ENCODE assay signal across 15 cellular contexts in genomic region chr15:69034352-69034751, GRCh38. TPM values are rescaled to one million over a fixed set of nuclear protein-coding genes. Genes with fewer than 3 reads are reported as not detected.
DNase-seq lines count a peak whose midpoint lies in the region; ATAC-seq and TF ChIP-seq lines count a peak whose summit lies in the region.
"Had no signal": no experiment of that assay in that cellular context is flagged by ENCODE, and none has a peak within 500 bp of the region (broad histone marks: within the 10 kb centered on the region; RNA-seq: fewer than 3 reads in every experiment).

No MANE protein-coding gene starts in this region.

- H3K27me3 ChIP-seq in GM23248 (replicated peaks; ENCODE audit: insufficient read depth), result peaks cover 5% of the 10 kb centered on the region; the same call in 1 of the 2 replicates

- TF ChIP-seq CTCF in AG04449 (IDR thresholded peaks at IDR 0.05; ENCODE audit: insufficient read depth, low read length, missing control alignments) (no peak), foreskin fibroblast (IDR thresholded peaks at IDR 0.05; ENCODE audit: low read depth, low read length) (no peak)

- CTCF ChIA-PET in AG04449 (lab: Yijun Ruan, JAX), result interaction anchor here (0.8 to 1.3 kb wide), 5 partner anchors 11 to 360 kb away, joined by 3 to 7 read pairs (median 4); no protein-coding TSS in a partner anchor

- no peaks in the 10 kb centered on the region for H3K79me2 ChIP-seq in GM23248 (ENCODE audit: insufficient read depth)

- peaks cover 4 to 6% of the 10 kb centered on the region in 2 donors for H3K4me1 Mint-ChIP-seq in immature natural killer cell

- in situ Hi-C loops in GM23248 (cut with MboI), result no loop called here

- POLR2A ChIA-PET in AG04449 (lab: Yijun Ruan, JAX), result interaction anchor here (0.7 to 1.1 kb wide), 4 partner anchors 9 to 621 kb away, joined by 3 to 4 read pairs (median 3); no protein-coding TSS in a partner anchor

- H3K4me1 ChIP-seq in GM23248 (ENCODE audit: insufficient read depth), result peaks cover 13% of the 10 kb centered on the region
- H3K4me1 ChIP-seq: neural progenitor cell had no signal

- H3K9me3 Mint-ChIP-seq in immature natural killer cell, result no peaks in the 10 kb centered on the region
- H3K9me3 Mint-ChIP-seq: activated naive CD4-positive, alpha-beta T cell treated with anti-CD3 and anti-CD28 coated beads for 36 hours; neural progenitor cell had no signal

- no peak overlapping the region for H3K9ac ChIP-seq in GM23248
- H3K9ac ChIP-seq: neural progenitor cell had no signal

- H3K27ac ChIP-seq in GM23248, result peak overlapping the region; percentile 33
- H3K27ac ChIP-seq: neural progenitor cell had no signal

- H3K36me3 Mint-ChIP-seq in immature natural killer cell, result no peaks in the 10 kb centered on the region
- H3K36me3 Mint-ChIP-seq: IgD-negative memory B cell, neural progenitor cell had no signal

- H3K4me3 Mint-ChIP-seq in immature natural killer cell, result no peak overlapping the region
- H3K4me3 Mint-ChIP-seq: activated naive CD4-positive, alpha-beta T cell treated with anti-CD3 and anti-CD28 coated beads for 36 hours; IgD-negative memory B cell; neural progenitor cell had no signal

- H3K36me3 ChIP-seq in GM23248 (ENCODE audit: low read depth), result no peaks in the 10 kb centered on the region
- H3K36me3 ChIP-seq: neural progenitor cell had no signal

- ATAC-seq in SK-N-SH treated with all-trans-retinoic acid at 6 μM for 48 hours, result peak; percentile 15; the same call in 2 of the 3 replicates
- ATAC-seq in GM21390 (IDR thresholded peaks at IDR 0.05; ENCODE audit: unreplicated experiment), result no peak

- H3K4me3 ChIP-seq in AG04449 (ENCODE audit: low read depth, low read length) (no peak overlapping the region), GM23248 (no peak overlapping the region), foreskin fibroblast (ENCODE audit: low read depth in 1 of 2, low read length in 2 of 2) (no peak overlapping the region)
- H3K4me3 ChIP-seq: neural progenitor cell had no signal

- peak overlapping the region; percentile 15 for H3K4me2 ChIP-seq in GM23248 (ENCODE audit: unreplicated experiment)
- H3K4me2 ChIP-seq: neural progenitor cell had no signal

- H2AFZ ChIP-seq in GM23248, result no peak overlapping the region
- H2AFZ ChIP-seq: neural progenitor cell had no signal

- H3K9me3 ChIP-seq in GM23248 (ENCODE audit: low read depth), result no peaks in the 10 kb centered on the region

- no peak overlapping the region for H3K27ac Mint-ChIP-seq in immature natural killer cell
- H3K27ac Mint-ChIP-seq: activated naive CD4-positive, alpha-beta T cell treated with anti-CD3 and anti-CD28 coated beads for 36 hours; IgD-negative memory B cell; neural progenitor cell had no signal

- H3F3A ChIP-seq in GM23248 (ENCODE audit: insufficient read depth), result peaks cover 10% of the 10 kb centered on the region; the same call in 1 of the 2 replicates

- H3K9me2 ChIP-seq in GM23248 (ENCODE audit: insufficient read depth), result no peaks in the 10 kb centered on the region

- peaks cover 3 to 21% (median 5%) of the 10 kb centered on the region in 3 donors for H3K27me3 Mint-ChIP-seq in immature natural killer cell (ENCODE audit: low read depth in 3 of 3)

- no peaks in the 10 kb centered on the region for H4K20me1 ChIP-seq in GM23248 (ENCODE audit: insufficient read depth)

- 1 to 2% methylated on average over 4 of the region's 4 CpGs for WGBS in GM23248 (ENCODE audit: low coverage in 1 of 2, low lambda C conversion rate in 2 of 2, missing lambda C conversion rate in 2 of 2), 2 experiments

- peak; percentile 68 for DNase-seq in AG04449 (ENCODE audit: low read depth, low spot score)
- peak; percentile 92 for DNase-seq in GM23248
- peak; percentile 57 to 70 for DNase-seq in foreskin fibroblast
- DNase-seq in NCI-H1694 treated with DMSO at 0.1 percent for 48 hours (lab: John Stamatoyannopoulos, UW), result no peak
- no peak for DNase-seq in immature natural killer cell
- DNase-seq in inferior parietal cortex (ENCODE audit: extremely low spot score), result no peak
- DNase-seq: activated naive CD4-positive, alpha-beta T cell treated with anti-CD3 and anti-CD28 coated beads for 36 hours; COR-L47; effector CD8-positive, alpha-beta T cell; SHP77 treated with DMSO at 0.1 percent for 48 hours; stimulated activated naive CD4-positive, alpha-beta T cell treated with Interleukin-2 at 50 U/mL for 16 hours had no signal

TF ChIP-seq in SK-N-SH treated with all-trans-retinoic acid at 6 μM for 48 hours, 23 proteins besides CTCF, POLR2A, EP300 and RAD21:
- TF ChIP-seq, protein P1, sequence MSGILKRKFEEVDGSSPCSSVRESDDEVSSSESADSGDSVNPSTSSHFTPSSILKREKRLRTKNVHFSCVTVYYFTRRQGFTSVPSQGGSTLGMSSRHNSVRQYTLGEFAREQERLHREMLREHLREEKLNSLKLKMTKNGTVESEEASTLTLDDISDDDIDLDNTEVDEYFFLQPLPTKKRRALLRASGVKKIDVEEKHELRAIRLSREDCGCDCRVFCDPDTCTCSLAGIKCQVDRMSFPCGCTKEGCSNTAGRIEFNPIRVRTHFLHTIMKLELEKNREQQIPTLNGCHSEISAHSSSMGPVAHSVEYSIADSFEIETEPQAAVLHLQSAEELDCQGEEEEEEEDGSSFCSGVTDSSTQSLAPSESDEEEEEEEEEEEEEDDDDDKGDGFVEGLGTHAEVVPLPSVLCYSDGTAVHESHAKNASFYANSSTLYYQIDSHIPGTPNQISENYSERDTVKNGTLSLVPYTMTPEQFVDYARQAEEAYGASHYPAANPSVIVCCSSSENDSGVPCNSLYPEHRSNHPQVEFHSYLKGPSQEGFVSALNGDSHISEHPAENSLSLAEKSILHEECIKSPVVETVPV (CRISPR knock-in tag; IDR thresholded peaks at IDR 0.05), result no peak

RNA-seq across cellular contexts. Expression of gene NOX5, which starts 19.9 kb away (rescaled TPM):
- 0.11 TPM in 1 of 2 replicates, not detected in the other for total RNA-seq in GM23248 (2014; rRNA removed; shearing (Covaris generic))
- polyA plus RNA-seq in GM23248 (2016; fragmentation: Nextera tagmentation; extraction: Ambion mirVana), result 0.11 TPM in 1 of 2 replicates, not detected in the other
- 1 to 10 TPM in 1 of 3 donors, not detected in 2; 1.1 TPM for polyA plus RNA-seq in immature natural killer cell
- total RNA-seq: activated naive CD4-positive, alpha-beta T cell treated with anti-CD3 and anti-CD28 coated beads for 36 hours had no signal
- polyA plus RNA-seq: IgD-negative memory B cell had no signal

Comparison
In these comparisons a context has a peak if more than half of its experiments do, and no peak if none do; other contexts are left out.
1. DNase-seq: peak in AG04449 (single experiment), GM23248 (single experiment) and foreskin fibroblast (2 of 2); none in NCI-H1694 treated with DMSO at 0.1 percent for 48 hours (single experiment), immature natural killer cell (0 of 3) and inferior parietal cortex (single experiment).